In genomic region chr1:155261888-155262673, GRCh38 we compare ENCODE assay signal across 8 cellular contexts. TPM values are rescaled to one million over a fixed set of nuclear protein-coding genes. Genes with fewer than 3 reads are reported as not detected.
DNase-seq lines count a peak whose midpoint lies in the region; ATAC-seq and TF ChIP-seq lines count a peak whose summit lies in the region.

SCAMP3 (minus strand) TSS chr1:155262360; CDS start chr1:155262151, 209 bp downstream.

- H3K9ac ChIP-seq in liver (ENCODE audit: low read depth in 1 of 2, low read length in 2 of 2): peak within 1 kb of the TSS; percentile 63 to 88

- no peaks in the 10 kb centered on the region for H3K27me3 ChIP-seq in liver (ENCODE audit: control insufficient read depth in 4 of 4, insufficient read depth in 4 of 4, low read length in 3 of 4)

- DNase-seq in NCI-H774 (lab: John Stamatoyannopoulos, UW): peak; percentile 98
- DNase-seq in activated CD4-positive, alpha-beta T cell treated with anti-CD3 and anti-CD28 coated beads, Interleukin-2, amount 50 U/mL, for 4 hours: peak; percentile 77
- DNase-seq in dermis microvascular lymphatic vessel endothelial cell (ENCODE audit: low read depth in 2 of 2): peak; percentile 90 to 99
- peak; percentile 93 for DNase-seq in stimulated activated CD4-positive, alpha-beta T cell treated with anti-CD3 and anti-CD28 coated beads, Interleukin-4, amount 100 ng/mL, for 24 hours

- TF ChIP-seq RAD21 in liver (IDR thresholded peaks at IDR 0.05): peak in 1 of 2 donors; percentile 45

- WGBS in liver: under 1% methylated on average over 47 of the region's 47 CpGs

- H3K9me3 ChIP-seq in liver (ENCODE audit: control insufficient read depth in 4 of 4, low read length in 3 of 4): no peaks in the 10 kb centered on the region

- peaks cover 0 to 23% (median 16%) of the 10 kb centered on the region in 4 donors for H3K4me1 ChIP-seq in liver (ENCODE audit: control insufficient read depth in 4 of 4, insufficient read depth in 4 of 4, low read length in 3 of 4)

- H3K4me3 ChIP-seq in liver (ENCODE audit: low read depth in 1 of 3, low read length in 3 of 3): peak within 1 kb of the TSS; percentile 88 to 99 (median 91)

- ATAC-seq in GM19395 (IDR thresholded peaks at IDR 0.05; ENCODE audit: unreplicated experiment) (peak; percentile 87), HG03565 (IDR thresholded peaks at IDR 0.05; ENCODE audit: unreplicated experiment) (peak; percentile 78)

- TF ChIP-seq CTCF in C4-2B (conservative IDR thresholded peaks at IDR 0.05) (no peak), liver (IDR thresholded peaks at IDR 0.05; ENCODE audit: low read depth, low read length, missing input control) (no peak)

- peaks cover 4 to 45% (median 36%) of the 10 kb centered on the region in 4 donors for H3K36me3 ChIP-seq in liver (ENCODE audit: control insufficient read depth in 4 of 4, insufficient read depth in 3 of 4, low read depth in 1 of 4, low read length in 3 of 4)

- peak within 1 kb of the TSS; percentile 82 for H3K27ac ChIP-seq in C4-2B
- H3K27ac ChIP-seq in liver (ENCODE audit: low read depth in 1 of 2, low read length in 2 of 2): peak within 1 kb of the TSS; percentile 65 to 87

TF ChIP-seq in liver, 16 proteins besides CTCF, POLR2A, EP300 and RAD21:
- TF ChIP-seq RXRA (IDR thresholded peaks at IDR 0.05) (peak; percentile 60 to 74), FOXA2 (IDR thresholded peaks at IDR 0.05) (no peak), TAF1 (conservative IDR thresholded peaks at IDR 0.05) (peak; percentile 63), EGR1 (IDR thresholded peaks at IDR 0.05; ENCODE audit: low read depth in 2 of 2) (peak in 1 of 2 donors; percentile 47), ATF3 (IDR thresholded peaks at IDR 0.05) (peak; percentile 35), MAX (IDR thresholded peaks at IDR 0.05) (peak; percentile 60), SP1 (IDR thresholded peaks at IDR 0.05) (peak; percentile 66), REST (IDR thresholded peaks at IDR 0.05) (peak; percentile 37), GABPA (IDR thresholded peaks at IDR 0.05 in 1 of 2, conservative IDR thresholded peaks at IDR 0.05 in 1 of 2) (peak; percentile 51 to 95), HNF4A (conservative IDR thresholded peaks at IDR 0.05) (peak; percentile 37 to 72), NR2F2 (IDR thresholded peaks at IDR 0.05) (peak; percentile 42), HNF4G (IDR thresholded peaks at IDR 0.05) (peak; percentile 34), FOXA1 (IDR thresholded peaks at IDR 0.05) (no peak), JUND (IDR thresholded peaks at IDR 0.05) (peak in 1 of 2 donors; percentile 81), ZBTB33 (IDR thresholded peaks at IDR 0.05) (peak; percentile 97), YY1 (IDR thresholded peaks at IDR 0.05) (peak; percentile 86)
TF ChIP-seq in liver: peak in this region for 14.

RNA-seq across cellular contexts. Expression of gene SCAMP3, which starts in this region (rescaled TPM):
- total RNA-seq in dermis microvascular lymphatic vessel endothelial cell (24.8 and 46.4 TPM in 2 replicates), liver (10 to 100 TPM; 14.9 to 22.7 TPM)
- polyA plus RNA-seq in liver: 10 to 100 TPM; 40.7 to 47.0 TPM

Comparison
In these comparisons a context has a peak if more than half of its experiments do, and no peak if none do; other contexts are left out.
1. Peak in every context shown above with its lines: DNase-seq, ATAC-seq, H3K4me3 ChIP-seq and H3K27ac ChIP-seq.